Comparison of ENCODE assay signal across 1 cellular context in the genomic region with DNA sequence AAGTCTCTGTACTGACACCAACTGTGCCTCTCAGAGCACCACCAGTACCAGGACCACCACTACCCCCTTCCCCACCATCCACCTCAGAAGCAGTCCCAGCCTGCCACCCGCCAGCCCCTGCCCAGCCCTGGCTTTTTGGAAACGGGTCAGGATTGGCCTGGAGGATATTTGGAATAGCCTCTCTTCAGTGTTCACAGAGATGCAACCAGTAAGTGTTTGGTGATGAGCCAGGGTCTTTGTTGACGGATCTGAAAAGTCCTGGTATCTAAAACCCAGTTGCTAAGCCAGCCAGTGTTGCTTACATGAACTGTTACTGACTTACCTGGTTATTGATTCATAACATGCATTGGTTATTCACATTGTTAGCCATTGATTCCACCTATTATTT.
A peak's percentile ranks its signal among the peaks of the same experiment; 100 is the strongest.
TF ChIP-seq lines count a peak whose summit lies in the region.

No MANE protein-coding gene starts in this region.

TF ChIP-seq in GM12878, 131 proteins besides CTCF, POLR2A, EP300 and RAD21:
- TF ChIP-seq CBX5 (IDR thresholded peaks at IDR 0.05; ENCODE audit: low read depth) (no peak), SMARCA5 (IDR thresholded peaks at IDR 0.05) (0 out of 2 replicates have a peak, but pooled peaks have one; percentile 39), HDAC6 (IDR thresholded peaks at IDR 0.05; ENCODE audit: unreplicated experiment) (no peak), HDGF (IDR thresholded peaks at IDR 0.05) (no peak), TARDBP (IDR thresholded peaks at IDR 0.05; ENCODE audit: borderline replicate concordance) (no peak), YY1 (IDR thresholded peaks at IDR 0.05; ENCODE audit: low read depth, low read length) (0 out of 2 replicates have a peak, but pooled peaks have one; percentile 24), TAF1 (IDR thresholded peaks at IDR 0.05; ENCODE audit: borderline replicate concordance, low read depth, low read length) (no peak), ETV6 (conservative IDR thresholded peaks at IDR 0.05 in 1 of 2, IDR thresholded peaks at IDR 0.05 in 1 of 2; ENCODE audit: borderline replicate concordance in 1 of 2, low read depth in 1 of 2) (no peak), MYC (IDR thresholded peaks at IDR 0.05; ENCODE audit: insufficient read depth, insufficient read length, insufficient replicate concordance, low read length, severe bottlenecking) (no peak), SREBF1 (IDR thresholded peaks at IDR 0.05; ENCODE audit: low read length) (no peak)
- TF ChIP-seq, protein P1, sequence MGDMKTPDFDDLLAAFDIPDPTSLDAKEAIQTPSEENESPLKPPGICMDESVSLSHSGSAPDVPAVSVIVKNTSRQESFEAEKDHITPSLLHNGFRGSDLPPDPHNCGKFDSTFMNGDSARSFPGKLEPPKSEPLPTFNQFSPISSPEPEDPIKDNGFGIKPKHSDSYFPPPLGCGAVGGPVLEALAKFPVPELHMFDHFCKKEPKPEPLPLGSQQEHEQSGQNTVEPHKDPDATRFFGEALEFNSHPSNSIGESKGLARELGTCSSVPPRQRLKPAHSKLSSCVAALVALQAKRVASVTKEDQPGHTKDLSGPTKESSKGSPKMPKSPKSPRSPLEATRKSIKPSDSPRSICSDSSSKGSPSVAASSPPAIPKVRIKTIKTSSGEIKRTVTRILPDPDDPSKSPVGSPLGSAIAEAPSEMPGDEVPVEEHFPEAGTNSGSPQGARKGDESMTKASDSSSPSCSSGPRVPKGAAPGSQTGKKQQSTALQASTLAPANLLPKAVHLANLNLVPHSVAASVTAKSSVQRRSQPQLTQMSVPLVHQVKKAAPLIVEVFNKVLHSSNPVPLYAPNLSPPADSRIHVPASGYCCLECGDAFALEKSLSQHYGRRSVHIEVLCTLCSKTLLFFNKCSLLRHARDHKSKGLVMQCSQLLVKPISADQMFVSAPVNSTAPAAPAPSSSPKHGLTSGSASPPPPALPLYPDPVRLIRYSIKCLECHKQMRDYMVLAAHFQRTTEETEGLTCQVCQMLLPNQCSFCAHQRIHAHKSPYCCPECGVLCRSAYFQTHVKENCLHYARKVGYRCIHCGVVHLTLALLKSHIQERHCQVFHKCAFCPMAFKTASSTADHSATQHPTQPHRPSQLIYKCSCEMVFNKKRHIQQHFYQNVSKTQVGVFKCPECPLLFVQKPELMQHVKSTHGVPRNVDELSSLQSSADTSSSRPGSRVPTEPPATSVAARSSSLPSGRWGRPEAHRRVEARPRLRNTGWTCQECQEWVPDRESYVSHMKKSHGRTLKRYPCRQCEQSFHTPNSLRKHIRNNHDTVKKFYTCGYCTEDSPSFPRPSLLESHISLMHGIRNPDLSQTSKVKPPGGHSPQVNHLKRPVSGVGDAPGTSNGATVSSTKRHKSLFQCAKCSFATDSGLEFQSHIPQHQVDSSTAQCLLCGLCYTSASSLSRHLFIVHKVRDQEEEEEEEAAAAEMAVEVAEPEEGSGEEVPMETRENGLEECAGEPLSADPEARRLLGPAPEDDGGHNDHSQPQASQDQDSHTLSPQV (IDR thresholded peaks at IDR 0.05) = no peak
- TF ChIP-seq, protein P2, sequence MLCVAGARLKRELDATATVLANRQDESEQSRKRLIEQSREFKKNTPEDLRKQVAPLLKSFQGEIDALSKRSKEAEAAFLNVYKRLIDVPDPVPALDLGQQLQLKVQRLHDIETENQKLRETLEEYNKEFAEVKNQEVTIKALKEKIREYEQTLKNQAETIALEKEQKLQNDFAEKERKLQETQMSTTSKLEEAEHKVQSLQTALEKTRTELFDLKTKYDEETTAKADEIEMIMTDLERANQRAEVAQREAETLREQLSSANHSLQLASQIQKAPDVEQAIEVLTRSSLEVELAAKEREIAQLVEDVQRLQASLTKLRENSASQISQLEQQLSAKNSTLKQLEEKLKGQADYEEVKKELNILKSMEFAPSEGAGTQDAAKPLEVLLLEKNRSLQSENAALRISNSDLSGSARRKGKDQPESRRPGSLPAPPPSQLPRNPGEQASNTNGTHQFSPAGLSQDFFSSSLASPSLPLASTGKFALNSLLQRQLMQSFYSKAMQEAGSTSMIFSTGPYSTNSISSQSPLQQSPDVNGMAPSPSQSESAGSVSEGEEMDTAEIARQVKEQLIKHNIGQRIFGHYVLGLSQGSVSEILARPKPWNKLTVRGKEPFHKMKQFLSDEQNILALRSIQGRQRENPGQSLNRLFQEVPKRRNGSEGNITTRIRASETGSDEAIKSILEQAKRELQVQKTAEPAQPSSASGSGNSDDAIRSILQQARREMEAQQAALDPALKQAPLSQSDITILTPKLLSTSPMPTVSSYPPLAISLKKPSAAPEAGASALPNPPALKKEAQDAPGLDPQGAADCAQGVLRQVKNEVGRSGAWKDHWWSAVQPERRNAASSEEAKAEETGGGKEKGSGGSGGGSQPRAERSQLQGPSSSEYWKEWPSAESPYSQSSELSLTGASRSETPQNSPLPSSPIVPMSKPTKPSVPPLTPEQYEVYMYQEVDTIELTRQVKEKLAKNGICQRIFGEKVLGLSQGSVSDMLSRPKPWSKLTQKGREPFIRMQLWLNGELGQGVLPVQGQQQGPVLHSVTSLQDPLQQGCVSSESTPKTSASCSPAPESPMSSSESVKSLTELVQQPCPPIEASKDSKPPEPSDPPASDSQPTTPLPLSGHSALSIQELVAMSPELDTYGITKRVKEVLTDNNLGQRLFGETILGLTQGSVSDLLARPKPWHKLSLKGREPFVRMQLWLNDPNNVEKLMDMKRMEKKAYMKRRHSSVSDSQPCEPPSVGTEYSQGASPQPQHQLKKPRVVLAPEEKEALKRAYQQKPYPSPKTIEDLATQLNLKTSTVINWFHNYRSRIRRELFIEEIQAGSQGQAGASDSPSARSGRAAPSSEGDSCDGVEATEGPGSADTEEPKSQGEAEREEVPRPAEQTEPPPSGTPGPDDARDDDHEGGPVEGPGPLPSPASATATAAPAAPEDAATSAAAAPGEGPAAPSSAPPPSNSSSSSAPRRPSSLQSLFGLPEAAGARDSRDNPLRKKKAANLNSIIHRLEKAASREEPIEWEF (IDR thresholded peaks at IDR 0.05; ENCODE audit: insufficient replicate concordance, low read depth, low read length) = no peak
